In the genomic region with DNA sequence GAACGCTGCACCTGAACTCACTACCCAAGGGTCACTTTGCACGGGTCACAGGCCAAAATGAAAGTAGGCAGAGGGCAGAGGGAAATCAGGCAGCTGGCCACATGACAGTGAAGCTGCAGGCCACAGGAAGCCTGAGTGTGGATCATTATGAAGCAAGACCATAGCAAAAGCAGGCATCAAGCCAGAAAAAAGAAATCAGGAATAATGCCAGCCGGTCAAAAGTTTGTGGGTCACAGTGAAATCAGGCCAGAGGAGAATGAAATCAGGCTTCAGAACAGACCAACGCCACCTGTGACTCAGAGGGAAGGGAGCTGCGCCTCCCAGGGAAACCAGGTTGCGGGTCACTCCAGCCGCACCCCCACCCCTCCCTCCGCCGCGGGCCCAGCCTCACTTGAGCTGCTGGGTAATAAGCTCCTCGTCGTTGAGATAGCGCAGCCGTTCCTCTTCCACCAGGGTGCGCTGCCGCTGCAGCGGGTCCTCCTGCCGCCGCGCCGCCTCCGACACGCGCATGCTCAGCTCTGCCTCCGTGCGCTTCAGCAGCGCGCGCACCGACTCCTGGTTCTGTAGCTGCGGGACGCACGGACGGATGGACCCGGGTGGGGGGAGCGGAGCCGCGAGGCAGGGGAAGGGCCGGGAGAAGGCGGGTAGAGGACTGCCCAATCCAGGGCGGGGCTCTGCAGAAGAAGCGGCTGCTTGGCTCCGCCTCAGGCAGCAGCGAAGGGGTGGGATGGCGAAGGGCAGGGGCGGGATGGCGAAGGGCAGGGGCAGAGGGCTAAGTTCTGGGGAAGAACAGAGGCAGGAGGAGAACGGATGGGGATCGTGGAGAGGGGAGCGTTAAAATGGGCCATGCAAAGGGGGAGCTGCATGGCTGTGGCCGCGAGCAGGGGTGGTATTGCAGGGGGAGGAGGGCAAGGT, we compare ENCODE assay signal across 1 cellular context.
A peak's percentile ranks its signal among the peaks of the same experiment; 100 is the strongest.
TF ChIP-seq lines count a peak whose summit lies in the region.

No MANE protein-coding gene starts in this region.

TF ChIP-seq in IMR-90, 13 proteins besides CTCF, POLR2A, EP300 and RAD21 (continued from another document):
- TF ChIP-seq, protein P1, sequence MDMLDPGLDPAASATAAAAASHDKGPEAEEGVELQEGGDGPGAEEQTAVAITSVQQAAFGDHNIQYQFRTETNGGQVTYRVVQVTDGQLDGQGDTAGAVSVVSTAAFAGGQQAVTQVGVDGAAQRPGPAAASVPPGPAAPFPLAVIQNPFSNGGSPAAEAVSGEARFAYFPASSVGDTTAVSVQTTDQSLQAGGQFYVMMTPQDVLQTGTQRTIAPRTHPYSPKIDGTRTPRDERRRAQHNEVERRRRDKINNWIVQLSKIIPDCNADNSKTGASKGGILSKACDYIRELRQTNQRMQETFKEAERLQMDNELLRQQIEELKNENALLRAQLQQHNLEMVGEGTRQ (IDR thresholded peaks at IDR 0.05; ENCODE audit: low read depth, low read length): peak; percentile 30; the same call in 1 of the 2 replicates
- TF ChIP-seq MAZ (IDR thresholded peaks at IDR 0.05; ENCODE audit: borderline replicate concordance, low read depth, low read length) (peak; percentile 81; the same call in 1 of the 2 replicates), SMC3 (IDR thresholded peaks at IDR 0.05; ENCODE audit: low read depth, low read length) (peak; percentile 72), RCOR1 (IDR thresholded peaks at IDR 0.05; ENCODE audit: insufficient replicate concordance, low read length) (peak; percentile 57)
